1 cellular context compared by ENCODE assay signal in the genomic region with DNA sequence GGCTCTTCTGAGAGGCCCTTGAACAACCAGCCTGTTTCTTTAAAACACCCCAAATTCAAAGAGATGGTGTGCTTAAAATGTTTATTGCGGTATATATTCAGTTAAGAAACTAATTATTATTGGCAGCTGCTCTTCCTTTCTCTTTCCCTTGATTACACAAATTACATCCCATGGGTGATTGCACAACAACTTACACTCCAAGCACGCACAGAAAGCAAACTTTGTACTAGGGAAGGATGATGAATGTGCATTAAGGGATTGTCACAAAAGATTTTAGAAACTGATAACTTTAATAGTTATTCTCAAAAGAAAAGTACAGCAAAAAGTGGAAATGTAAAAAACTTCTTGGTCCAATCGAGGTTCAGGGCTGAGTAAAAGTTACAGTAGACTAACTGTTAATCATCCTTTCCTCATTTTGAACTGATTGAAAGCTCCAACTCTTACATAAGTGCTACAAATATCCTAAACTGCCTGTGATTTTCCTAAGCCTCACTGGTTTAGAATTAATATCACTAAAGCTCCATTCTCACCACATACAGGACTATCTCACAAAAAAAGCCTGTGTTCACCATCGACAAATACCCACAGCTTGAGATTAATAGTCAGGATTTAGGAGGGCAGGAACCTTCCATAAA.
TF ChIP-seq lines count a peak whose summit lies in the region.

No MANE protein-coding gene starts in this region.

TF ChIP-seq in GM23338, 12 proteins besides CTCF, POLR2A, EP300 and RAD21 (continued from another document):
- no peak for TF ChIP-seq ZNF462 (CRISPR knock-in tag; IDR thresholded peaks at IDR 0.05)
